Comparison of ENCODE assay signal across 23 cellular contexts in genomic region chr2:206802654-206803514, GRCh38.
"Had no signal": no experiment of that assay in that cellular context is flagged by ENCODE, and none has a peak within 500 bp of the region (broad histone marks: within the 10 kb centered on the region; RNA-seq: fewer than 3 reads in every experiment).

No MANE protein-coding gene starts in this region.

- H3K27ac Mint-ChIP-seq: activated CD4-positive, alpha-beta T cell treated with anti-CD3 and anti-CD28 coated beads, Interleukin-2, amount 10 ng/mL, durations not matched to agents 24 days and 14 days; activated CD8-positive, alpha-beta T cell treated with anti-CD3 and anti-CD28 coated beads, Interleukin-2, amount 10 ng/mL, durations not matched to agents 7 days and 5 days; dendritic cell treated with granulocyte-macrophage colony-stimulating factor and Interleukin-4, amounts not matched to agents 40 ng/mL and 50 ng/mL, for 4 days; mesothelial cell of epicardium; stimulated activated naive CD8-positive, alpha-beta T cell treated with anti-CD3 and anti-CD28 coated beads, Interleukin-15, Interleukin-2, amounts not matched to agents 100 ng/mL and 50 ng/mL, for 24 hours; T-cell had no signal

- DNase-seq: activated CD4-positive, alpha-beta T cell treated with anti-CD3 and anti-CD28 coated beads, Interleukin-2, amount 10 ng/mL, durations not matched to agents 24 days and 14 days; activated CD8-positive, alpha-beta T cell treated with anti-CD3 and anti-CD28 coated beads, Interleukin-2, amount 10 ng/mL, durations not matched to agents 7 days and 5 days; activated effector memory CD4-positive, alpha-beta T cell treated with anti-CD3 and anti-CD28 coated beads, Interleukin-2, amount 50 U/mL, for 16 hours; activated naive CD4-positive, alpha-beta T cell treated with anti-CD3 and anti-CD28 coated beads, Interleukin-2, amount 50 U/mL, for 16 hours; activated T-cell treated with anti-CD3 and anti-CD28 coated beads, Interleukin-2, amount 50 U/mL, for 4 hours; aorta; effector memory CD4-positive, alpha-beta T cell; esophagus squamous epithelium; heart right ventricle; stimulated activated CD4-positive, alpha-beta T cell treated with anti-CD3 and anti-CD28 coated beads, Interleukin-12 subunit alpha, Interleukin-12 subunit beta, amount 100 ng/mL, for 4 hours; stimulated activated CD4-positive, alpha-beta T cell treated with anti-CD3 and anti-CD28 coated beads, Interleukin-1b, Interleukin-23, amount 100 ng/mL, for 48 hours; stimulated activated CD8-positive, alpha-beta memory T cell treated with anti-CD3 and anti-CD28 coated beads, Interleukin-4, amount 100 ng/mL, for 48 hours; T-cell; T-helper 9 cell; uterus had no signal

- H3K9me3 ChIP-seq: esophagus squamous epithelium, heart right ventricle, prostate gland, right atrium auricular region, tibial nerve, uterus had no signal

- H3K36me3 ChIP-seq: esophagus squamous epithelium, heart right ventricle, prostate gland, right atrium auricular region, tibial nerve, uterus had no signal

- H3K4me3 ChIP-seq: esophagus squamous epithelium, heart right ventricle, lung, prostate gland, right atrium auricular region, tibial nerve, uterus had no signal

- H3K4me3 Mint-ChIP-seq: activated CD4-positive, alpha-beta T cell treated with anti-CD3 and anti-CD28 coated beads, Interleukin-2, amount 10 ng/mL, durations not matched to agents 24 days and 14 days; activated CD8-positive, alpha-beta T cell treated with anti-CD3 and anti-CD28 coated beads, Interleukin-2, amount 10 ng/mL, durations not matched to agents 7 days and 5 days; activated T-cell treated with anti-CD3 and anti-CD28 coated beads, Interleukin-2, amount 50 U/mL, for 4 hours; dendritic cell treated with granulocyte-macrophage colony-stimulating factor and Interleukin-4, amounts not matched to agents 40 ng/mL and 50 ng/mL, for 4 days; mesothelial cell of epicardium; neural crest cell; stimulated activated naive CD8-positive, alpha-beta T cell treated with anti-CD3 and anti-CD28 coated beads, Interleukin-15, Interleukin-2, amounts not matched to agents 100 ng/mL and 50 ng/mL, for 24 hours; T-cell had no signal

- H3K36me3 Mint-ChIP-seq: mesothelial cell of epicardium had no signal

- ATAC-seq: activated CD8-positive, alpha-beta T cell treated with anti-CD3 and anti-CD28 coated beads, Interleukin-2, amount 10 ng/mL, durations not matched to agents 7 days and 5 days; activated T-cell treated with anti-CD3 and anti-CD28 coated beads, Interleukin-2, amount 50 U/mL, for 4 hours; T-cell had no signal

- H3K4me1 ChIP-seq: prostate gland, uterus had no signal

- H3K27me3 Mint-ChIP-seq: activated CD4-positive, alpha-beta T cell treated with anti-CD3 and anti-CD28 coated beads, Interleukin-2, amount 10 ng/mL, durations not matched to agents 24 days and 14 days; dendritic cell treated with granulocyte-macrophage colony-stimulating factor and Interleukin-4, amounts not matched to agents 40 ng/mL and 50 ng/mL, for 4 days; stimulated activated naive CD8-positive, alpha-beta T cell treated with anti-CD3 and anti-CD28 coated beads, Interleukin-15, Interleukin-2, amounts not matched to agents 100 ng/mL and 50 ng/mL, for 24 hours; T-cell had no signal

- H3K27me3 ChIP-seq: esophagus squamous epithelium, heart right ventricle, right atrium auricular region, tibial nerve, uterus had no signal

- H3K9me3 Mint-ChIP-seq: activated CD4-positive, alpha-beta T cell treated with anti-CD3 and anti-CD28 coated beads, Interleukin-2, amount 10 ng/mL, durations not matched to agents 24 days and 14 days; activated T-cell treated with anti-CD3 and anti-CD28 coated beads, Interleukin-2, amount 50 U/mL, for 4 hours; dendritic cell treated with granulocyte-macrophage colony-stimulating factor and Interleukin-4, amounts not matched to agents 40 ng/mL and 50 ng/mL, for 4 days; mesothelial cell of epicardium; neural crest cell; stimulated activated naive CD8-positive, alpha-beta T cell treated with anti-CD3 and anti-CD28 coated beads, Interleukin-15, Interleukin-2, amounts not matched to agents 100 ng/mL and 50 ng/mL, for 24 hours; T-cell had no signal
